In the genomic region with DNA sequence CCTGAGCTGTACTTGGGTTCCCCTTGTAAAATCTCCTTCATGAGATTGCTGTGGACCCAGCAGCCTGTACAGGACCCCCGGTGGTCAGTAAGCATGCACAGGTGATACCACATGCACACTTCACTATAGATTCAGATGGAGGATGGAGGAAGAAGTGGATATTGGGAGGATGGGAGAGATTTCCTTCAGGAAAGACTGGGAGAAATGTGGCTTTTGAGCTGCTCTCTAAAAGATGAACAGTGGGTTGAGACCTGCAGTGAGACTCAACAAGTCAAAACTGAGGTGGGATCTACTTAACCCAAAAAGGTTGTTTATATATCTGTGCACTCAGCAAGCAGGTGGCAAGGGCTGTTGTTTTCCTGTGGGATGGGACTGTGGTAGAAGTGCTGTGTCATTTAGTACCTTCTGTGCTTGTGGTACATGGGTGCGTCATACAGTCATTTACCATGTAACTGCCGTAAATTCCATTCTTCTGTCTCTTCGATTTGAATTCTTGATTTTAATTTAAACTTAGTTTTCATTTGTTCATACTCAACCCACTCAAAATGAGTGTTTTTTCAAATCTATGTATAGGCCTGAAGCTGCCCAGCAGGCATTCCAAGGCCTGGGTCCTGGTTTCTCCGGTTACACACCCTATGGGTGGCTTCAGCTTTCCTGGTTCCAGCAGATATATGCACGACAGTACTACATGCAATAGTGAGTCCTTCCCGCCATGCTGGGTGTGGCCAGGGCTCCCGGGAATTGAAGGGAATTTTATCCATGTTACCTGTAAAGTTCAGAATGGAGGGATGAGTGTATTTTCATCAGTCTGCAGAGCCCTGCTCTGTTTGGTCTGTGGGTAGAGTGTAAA, we compare ENCODE assay signal across 10 cellular contexts. TPM values are rescaled to one million over a fixed set of nuclear protein-coding genes. Genes with fewer than 3 reads are reported as not detected.
A peak's percentile ranks its signal among the peaks of the same experiment; 100 is the strongest.
DNase-seq lines count a peak whose midpoint lies in the region; ATAC-seq and TF ChIP-seq lines count a peak whose summit lies in the region.
"Had no signal": no experiment of that assay in that cellular context is flagged by ENCODE, and none has a peak within 500 bp of the region (broad histone marks: within the 10 kb centered on the region; RNA-seq: fewer than 3 reads in every experiment).

No MANE protein-coding gene starts in this region.

- ATAC-seq in natural killer cell = peak; percentile 20 to 37 (median 36)
- ATAC-seq in GM21723 (IDR thresholded peaks at IDR 0.05; ENCODE audit: unreplicated experiment) = no peak
- no peak for ATAC-seq in HG03571 (IDR thresholded peaks at IDR 0.05; ENCODE audit: unreplicated experiment)

- no TSS peak for BruUV-seq in Calu3 (replicated peaks; lab: Mats Ljungman, UMichigan)

- H3K9me3 Mint-ChIP-seq in Calu3 (ENCODE audit: low read depth, unreplicated experiment) (no peaks in the 10 kb centered on the region), natural killer cell (no peaks in the 10 kb centered on the region)

- H3K4me1 ChIP-seq in GM23248 (ENCODE audit: insufficient read depth) = peaks cover 29% of the 10 kb centered on the region

- in situ Hi-C loops in GM23248 (cut with MboI) = no loop called here

- peaks cover 95% of the 10 kb centered on the region for H3F3A ChIP-seq in GM23248 (ENCODE audit: insufficient read depth)

- no peaks in the 10 kb centered on the region for H3K27me3 ChIP-seq in GM23248 (replicated peaks; ENCODE audit: insufficient read depth)

- H3K4me2 ChIP-seq in GM23248 (ENCODE audit: unreplicated experiment) = no peak overlapping the region

- 0 out of 2 replicates have a peak overlapping the region, but pooled peaks have one; percentile 8 for H3K27ac ChIP-seq in GM23248

- H3K27me3 Mint-ChIP-seq in Calu3 (ENCODE audit: unreplicated experiment) = no peaks in the 10 kb centered on the region
- H3K27me3 Mint-ChIP-seq in natural killer cell (ENCODE audit: low read depth in 2 of 2) = no peaks in the 10 kb centered on the region

- no peak for DNase-seq in Calu3
- DNase-seq in GM23248 = no peak
- peak; percentile 48 to 58 for DNase-seq in activated T-cell treated with anti-CD3 and anti-CD28 coated beads, Interleukin-2, amount 50 U/mL, for 48 hours
- no peak for DNase-seq in natural killer cell
- DNase-seq in nucleus accumbens (lab: John Stamatoyannopoulos, UW) = no peak
- DNase-seq in NCI-H2227 treated with DMSO at 0.1 percent for 48 hours (lab: John Stamatoyannopoulos, UW) = no peak
- DNase-seq: foreskin melanocyte had no signal

- no peak for TF ChIP-seq CTCF in Calu3 (IDR thresholded peaks at IDR 0.05; ENCODE audit: unreplicated experiment)
- TF ChIP-seq CTCF in natural killer cell (IDR thresholded peaks at IDR 0.05) = no peak

- peaks cover 74% of the 10 kb centered on the region for H3K79me2 ChIP-seq in GM23248 (ENCODE audit: insufficient read depth)

- H3K9ac ChIP-seq in GM23248 = no peak overlapping the region

- H3K36me3 Mint-ChIP-seq in Calu3 (ENCODE audit: insufficient read depth, unreplicated experiment) (peaks cover 99% of the 10 kb centered on the region), natural killer cell (peaks cover 14% of the 10 kb centered on the region)

- H4K20me1 ChIP-seq in GM23248 (ENCODE audit: insufficient read depth) = peaks cover 32% of the 10 kb centered on the region

- intact Hi-C loops in Calu3 (cut with micrococcal nuclease; ENCODE audit: unreplicated experiment) = loop anchor here (10.0 kb wide), 2 partner anchors 74 to 316 kb away; a partner anchor contains a TSS
- intact Hi-C loops in natural killer cell (cut with micrococcal nuclease) = no loop called here

- no peak overlapping the region for H3K4me3 ChIP-seq in GM23248

- H3K27ac Mint-ChIP-seq in Calu3 (ENCODE audit: unreplicated experiment) (peak overlapping the region; percentile 100), natural killer cell (peak overlapping the region; percentile 76 to 77)

- H2AFZ ChIP-seq in GM23248 = no peak overlapping the region

- no peaks in the 10 kb centered on the region for H3K9me2 ChIP-seq in GM23248 (ENCODE audit: insufficient read depth)

- peaks cover 28% of the 10 kb centered on the region for H3K4me1 Mint-ChIP-seq in Calu3 (ENCODE audit: low read depth, unreplicated experiment)
- peaks cover 38% of the 10 kb centered on the region in 2 donors for H3K4me1 Mint-ChIP-seq in natural killer cell

- CTCF ChIA-PET in Calu3 (lab: Charles Lee) = no interaction called here

- H3K4me3 Mint-ChIP-seq in Calu3 (ENCODE audit: low read depth, unreplicated experiment) (peak overlapping the region; percentile 24), natural killer cell (peak overlapping the region; percentile 2)

- H3K36me3 ChIP-seq in GM23248 (ENCODE audit: low read depth) = peaks cover 94% of the 10 kb centered on the region

- no peaks in the 10 kb centered on the region for H3K9me3 ChIP-seq in GM23248 (ENCODE audit: low read depth)

- 75 to 77% methylated on average over 8 of the region's 8 CpGs for WGBS in GM23248 (ENCODE audit: low coverage in 1 of 2, low lambda C conversion rate in 2 of 2, missing lambda C conversion rate in 2 of 2), 2 experiments

RNA-seq across cellular contexts. Expression of a gene that starts 6.9 kb away (rescaled TPM):
- total RNA-seq in Calu3 (2022) (111 and 116 TPM in 2 replicates), natural killer cell (100 to 1,000 TPM; 181 to 266 (median 243) TPM)
- total RNA-seq in GM23248 (2014; rRNA removed; shearing (Covaris generic)) = 218 TPM in 2 replicates
- 299 and 302 TPM in 2 replicates for polyA plus RNA-seq in GM23248 (2016; fragmentation: Nextera tagmentation; extraction: Ambion mirVana)

RNA-seq across cellular contexts. Expression of a gene that starts 22.9 kb away (rescaled TPM):
- total RNA-seq in Calu3 (2022) (not detected in 2 replicates), natural killer cell (under 1 TPM in 1 of 3 donors, not detected in 2; 0.14 TPM)
- total RNA-seq in GM23248 (2014; rRNA removed; shearing (Covaris generic)) = not detected in 2 replicates
- polyA plus RNA-seq in GM23248 (2016; fragmentation: Nextera tagmentation; extraction: Ambion mirVana) = not detected in 2 replicates
- total RNA-seq: renal cortical epithelial cell had no signal

RNA-seq across cellular contexts. Expression of a gene that starts 50.5 kb away (rescaled TPM):
- 18.0 and 42.3 TPM in 2 replicates for total RNA-seq in Calu3 (2022)
- total RNA-seq in GM23248 (2014; rRNA removed; shearing (Covaris generic)) = 17.1 and 23.8 TPM in 2 replicates
- polyA plus RNA-seq in GM23248 (2016; fragmentation: Nextera tagmentation; extraction: Ambion mirVana) = 9.3 and 10.6 TPM in 2 replicates
- 100 to 1,000 TPM; 320 to 563 (median 535) TPM for total RNA-seq in natural killer cell

Comparison
In these comparisons a context has a peak if more than half of its experiments do, and no peak if none do; other contexts are left out.
1. DNase-seq: peak in activated T-cell treated with anti-CD3 and anti-CD28 coated beads, Interleukin-2, amount 50 U/mL, for 48 hours (2 of 2); none in Calu3 (single experiment), GM23248 (single experiment), natural killer cell (single experiment), nucleus accumbens (0 of 56) and NCI-H2227 treated with DMSO at 0.1 percent for 48 hours (single experiment).
2. ATAC-seq: peak in natural killer cell (3 of 3); none in GM21723 (single experiment) and HG03571 (single experiment).